Comparison of ENCODE assay signal across 17 cellular contexts in the genomic region with DNA sequence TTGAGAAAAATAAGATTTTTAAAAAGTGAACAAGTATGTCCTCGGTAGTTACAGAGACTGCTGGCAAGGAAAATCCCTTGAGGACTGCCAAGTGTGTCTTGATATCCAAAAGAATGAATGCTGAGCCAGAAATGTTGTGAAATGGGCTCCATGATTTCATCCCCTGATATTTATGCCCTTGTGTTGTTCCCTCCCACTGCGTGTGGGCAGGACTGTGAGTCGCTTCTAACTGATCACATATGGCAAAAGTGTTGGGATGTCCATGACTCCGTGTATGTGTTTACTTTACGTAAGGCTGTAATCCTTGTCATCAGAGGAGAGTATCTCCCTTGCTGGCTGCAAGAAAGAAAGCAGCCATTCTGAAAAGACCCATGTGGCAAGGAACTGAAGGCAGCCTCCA.
A peak's percentile ranks its signal among the peaks of the same experiment; 100 is the strongest.
DNase-seq lines count a peak whose midpoint lies in the region; ATAC-seq and TF ChIP-seq lines count a peak whose summit lies in the region.
"Had no signal": no experiment of that assay in that cellular context is flagged by ENCODE, and none has a peak within 500 bp of the region (broad histone marks: within the 10 kb centered on the region; RNA-seq: fewer than 3 reads in every experiment).

No MANE protein-coding gene starts in this region.

- POLR2A ChIA-PET in CD8-positive, alpha-beta memory T cell (lab: Charles Lee) = no interaction called here

- no peak overlapping the region for H3K4me3 Mint-ChIP-seq in stimulated activated memory B cell treated with anti-CD40 and anti-IgM and Interleukin-4, amounts not matched to agents 10 μg/mL and 1 μg/mL and 100 μg/mL, for 72 hours
- H3K4me3 Mint-ChIP-seq in CD8-positive, alpha-beta memory T cell = no peak overlapping the region

- H3K4me1 ChIP-seq in right cardiac atrium (ENCODE audit: control insufficient read depth, insufficient read depth, low read length) (no peaks in the 10 kb centered on the region), body of pancreas (no peaks in the 10 kb centered on the region), lower lobe of right lung (no peaks in the 10 kb centered on the region), aorta (ENCODE audit: control insufficient read depth in 1 of 2, insufficient read depth in 2 of 2, low read length in 2 of 2) (no peaks in the 10 kb centered on the region)
- no peaks in the 10 kb centered on the region for H3K4me1 ChIP-seq in CD8-positive, alpha-beta memory T cell (ENCODE audit: insufficient read depth, low read length)
- H3K4me1 ChIP-seq: A549, pancreas, tibial nerve had no signal

- H3K9me3 Mint-ChIP-seq in stimulated activated memory B cell treated with anti-CD40 and anti-IgM and Interleukin-4, amounts not matched to agents 10 μg/mL and 1 μg/mL and 100 μg/mL, for 72 hours = peaks cover 7% of the 10 kb centered on the region
- H3K9me3 Mint-ChIP-seq in CD8-positive, alpha-beta memory T cell = no peaks in the 10 kb centered on the region

- no peak for DNase-seq in right cardiac atrium
- DNase-seq in cardiac septum (ENCODE audit: low spot score) = no peak
- DNase-seq in body of pancreas = peak in 1 of 4 donors; percentile 43
- DNase-seq in lower lobe of right lung = no peak
- DNase-seq in aorta = no peak
- no peak for DNase-seq in CD8-positive, alpha-beta memory T cell
- DNase-seq in kidney glomerular epithelial cell (lab: John Stamatoyannopoulos, UW) = no peak
- DNase-seq: activated gamma-delta T cell, KG1, NCI-H2029 treated with DMSO at 0.1 percent for 48 hours, pancreas had no signal

- H3K27me3 ChIP-seq in right cardiac atrium (ENCODE audit: control insufficient read depth, insufficient read depth) (no peaks in the 10 kb centered on the region), body of pancreas (no peaks in the 10 kb centered on the region), lower lobe of right lung (ENCODE audit: low read depth) (no peaks in the 10 kb centered on the region), aorta (ENCODE audit: control insufficient read depth in 1 of 2, insufficient read depth in 2 of 2, low read length in 1 of 2) (peaks cover 0 to 2% of the 10 kb centered on the region in 2 donors)
- H3K27me3 ChIP-seq in CD8-positive, alpha-beta memory T cell (ENCODE audit: insufficient read depth, low read length, poor library complexity, severe bottlenecking) = no peaks in the 10 kb centered on the region
- H3K27me3 ChIP-seq: cardiac muscle cell, pancreas, SJSA1, tibial nerve had no signal

- TF ChIP-seq CTCF in body of pancreas (IDR thresholded peaks at IDR 0.05) (no peak), lower lobe of right lung (IDR thresholded peaks at IDR 0.05) (no peak)

- H3K36me3 Mint-ChIP-seq in stimulated activated memory B cell treated with anti-CD40 and anti-IgM and Interleukin-4, amounts not matched to agents 10 μg/mL and 1 μg/mL and 100 μg/mL, for 72 hours = no peaks in the 10 kb centered on the region
- no peaks in the 10 kb centered on the region for H3K36me3 Mint-ChIP-seq in CD8-positive, alpha-beta memory T cell

- 56% methylated on average over 5 of the region's 5 CpGs for WGBS in right cardiac atrium
- WGBS in body of pancreas, 2 donors = 80 to 81% methylated on average over 5 of the region's 5 CpGs
- 34 to 39% methylated on average over 5 of the region's 5 CpGs for WGBS in aorta, 2 donors

- ATAC-seq in right cardiac atrium (peak; percentile 32 to 41), body of pancreas (peak; percentile 48), lower lobe of right lung (peak; percentile 46 to 74), aorta (ENCODE audit: low FRiP score) (peak; percentile 75)
- no peak for ATAC-seq in stimulated activated memory B cell treated with anti-CD40 and anti-IgM and Interleukin-4, amounts not matched to agents 10 μg/mL and 1 μg/mL and 100 μg/mL, for 72 hours
- ATAC-seq: A549 had no signal

- CTCF ChIA-PET in CD8-positive, alpha-beta memory T cell (lab: Charles Lee) = no interaction called here

- H3K4me3 ChIP-seq in right cardiac atrium (ENCODE audit: low read length) = no peak overlapping the region
- no peak overlapping the region for H3K4me3 ChIP-seq in body of pancreas
- no peak overlapping the region for H3K4me3 ChIP-seq in lower lobe of right lung
- no peak overlapping the region for H3K4me3 ChIP-seq in aorta (ENCODE audit: low read length in 2 of 2)
- H3K4me3 ChIP-seq in CD8-positive, alpha-beta memory T cell (ENCODE audit: low read length) = no peak overlapping the region
- H3K4me3 ChIP-seq: A549, cardiac muscle cell, pancreas, SJSA1, tibial nerve had no signal

- no peaks in the 10 kb centered on the region for H3K9me3 ChIP-seq in right cardiac atrium (ENCODE audit: control insufficient read depth, low read length)
- no peaks in the 10 kb centered on the region for H3K9me3 ChIP-seq in body of pancreas
- H3K9me3 ChIP-seq in lower lobe of right lung = no peaks in the 10 kb centered on the region
- peaks cover 2% of the 10 kb centered on the region for H3K9me3 ChIP-seq in aorta (ENCODE audit: control insufficient read depth, low read length)
- H3K9me3 ChIP-seq in CD8-positive, alpha-beta memory T cell (ENCODE audit: low read length) = no peaks in the 10 kb centered on the region
- H3K9me3 ChIP-seq: A549, pancreas, SJSA1, tibial nerve had no signal

- intact Hi-C loops in right cardiac atrium (cut with DNase I) = no loop called here
- intact Hi-C loops in cardiac septum (cut with DNase I) = no loop called here
- intact Hi-C loops in body of pancreas (cut with DNase I) = no loop called here
- intact Hi-C loops in lower lobe of right lung (cut with DNase I) = no loop called here
- intact Hi-C loops in aorta (cut with DNase I) = no loop called here

- no peak for TF ChIP-seq POLR2A in body of pancreas (IDR thresholded peaks at IDR 0.05)

- H3K27me3 Mint-ChIP-seq in stimulated activated memory B cell treated with anti-CD40 and anti-IgM and Interleukin-4, amounts not matched to agents 10 μg/mL and 1 μg/mL and 100 μg/mL, for 72 hours = peaks cover 9% of the 10 kb centered on the region
- H3K27me3 Mint-ChIP-seq in CD8-positive, alpha-beta memory T cell = peaks cover 4% of the 10 kb centered on the region in 2 donors

- no peak overlapping the region for H3K27ac Mint-ChIP-seq in stimulated activated memory B cell treated with anti-CD40 and anti-IgM and Interleukin-4, amounts not matched to agents 10 μg/mL and 1 μg/mL and 100 μg/mL, for 72 hours
- H3K27ac Mint-ChIP-seq in CD8-positive, alpha-beta memory T cell = no peak overlapping the region

- H3K36me3 ChIP-seq in body of pancreas (replicated peaks in 1 of 2; ENCODE audit: insufficient read depth in 1 of 2, low read depth in 2 of 2) = no peaks in the 10 kb centered on the region
- H3K36me3 ChIP-seq in lower lobe of right lung = no peaks in the 10 kb centered on the region
- H3K36me3 ChIP-seq in aorta (ENCODE audit: control insufficient read depth in 1 of 2, insufficient read depth in 2 of 2, low read length in 1 of 2) = no peaks in the 10 kb centered on the region
- no peaks in the 10 kb centered on the region for H3K36me3 ChIP-seq in CD8-positive, alpha-beta memory T cell (ENCODE audit: insufficient read depth, low read length)
- H3K36me3 ChIP-seq: cardiac muscle cell, pancreas, SJSA1, tibial nerve had no signal

- H3K4me1 Mint-ChIP-seq in stimulated activated memory B cell treated with anti-CD40 and anti-IgM and Interleukin-4, amounts not matched to agents 10 μg/mL and 1 μg/mL and 100 μg/mL, for 72 hours = no peaks in the 10 kb centered on the region
- no peaks in the 10 kb centered on the region for H3K4me1 Mint-ChIP-seq in CD8-positive, alpha-beta memory T cell

- no peak overlapping the region for H3K27ac ChIP-seq in right cardiac atrium (ENCODE audit: low read length)
- H3K27ac ChIP-seq in body of pancreas = no peak overlapping the region
- H3K27ac ChIP-seq in lower lobe of right lung = no peak overlapping the region
- H3K27ac ChIP-seq in aorta (ENCODE audit: low read depth in 1 of 2, low read length in 2 of 2) = no peak overlapping the region
- no peak overlapping the region for H3K27ac ChIP-seq in CD8-positive, alpha-beta memory T cell (ENCODE audit: low read depth, low read length)
- H3K27ac ChIP-seq: A549, cardiac muscle cell, pancreas, SJSA1, tibial nerve, VCaP had no signal
